ENCODE assay signal across 21 cellular contexts in genomic region chr7:39937366-39938153, GRCh38. TPM values are rescaled to one million over a fixed set of nuclear protein-coding genes. Genes with fewer than 3 reads are reported as not detected.
DNase-seq lines count a peak whose midpoint lies in the region; ATAC-seq, FAIRE-seq and TF ChIP-seq lines count a peak whose summit lies in the region.
"Had no signal": no experiment of that assay in that cellular context is flagged by ENCODE, and none has a peak within 500 bp of the region (broad histone marks: within the 10 kb centered on the region; RNA-seq: fewer than 3 reads in every experiment).

No MANE protein-coding gene starts in this region.

- H3K4me1 ChIP-seq in breast epithelium (no peaks in the 10 kb centered on the region), keratinocyte (ENCODE audit: control insufficient read depth, extremely low read depth, insufficient read depth, low read length) (peaks cover 9% of the 10 kb centered on the region)
- H3K4me1 ChIP-seq: A549, Caco-2 had no signal

- H3K27ac Mint-ChIP-seq in MCF 10A (ENCODE audit: low read depth, unreplicated experiment): no peak overlapping the region
- H3K27ac Mint-ChIP-seq: CD4-positive, alpha-beta T cell had no signal

- TF ChIP-seq CTCF in MCF 10A (IDR thresholded peaks at IDR 0.05; ENCODE audit: unreplicated experiment) (no peak), breast epithelium (IDR thresholded peaks at IDR 0.05) (no peak), epithelial cell of esophagus (IDR thresholded peaks at IDR 0.05; ENCODE audit: insufficient read depth, low read depth, low read length, missing control alignments) (no peak), keratinocyte (optimal IDR thresholded peaks at IDR 0.05 in 1 of 3, IDR thresholded peaks at IDR 0.05 in 1 of 3, conservative IDR thresholded peaks at IDR 0.05 in 1 of 3; ENCODE audit: extremely low read depth in 1 of 3, insufficient read depth in 2 of 3, low read length in 3 of 3) (no peak), GM10248 (IDR thresholded peaks at IDR 0.05; ENCODE audit: control extremely low read depth, extremely low read depth, low read depth, missing control alignments) (no peak)

- H3K9me3 ChIP-seq in breast epithelium (no peaks in the 10 kb centered on the region), keratinocyte (ENCODE audit: control insufficient read depth, low read depth, low read length) (no peaks in the 10 kb centered on the region), MG63 (no peaks in the 10 kb centered on the region)
- H3K9me3 ChIP-seq: A549, Caco-2 had no signal

- peaks cover 8% of the 10 kb centered on the region for H3K4me1 Mint-ChIP-seq in MCF 10A (ENCODE audit: insufficient read depth, unreplicated experiment)

- H3K4me2 ChIP-seq in keratinocyte (ENCODE audit: control insufficient read depth, extremely low read depth, insufficient read depth, low read depth, low read length): peak overlapping the region; percentile 72
- H3K4me2 ChIP-seq: A549, KMS-11 had no signal

- ATAC-seq in HG02938 (IDR thresholded peaks at IDR 0.05; ENCODE audit: unreplicated experiment): no peak
- ATAC-seq: A549, HCT116 had no signal

- no peaks in the 10 kb centered on the region for H3K9me3 Mint-ChIP-seq in MCF 10A (ENCODE audit: unreplicated experiment)
- H3K9me3 Mint-ChIP-seq: CD4-positive, alpha-beta T cell had no signal

- H3K79me2 ChIP-seq in keratinocyte (ENCODE audit: control insufficient read depth, insufficient read depth, low read length): no peaks in the 10 kb centered on the region

- peak; percentile 88 for FAIRE-seq in keratinocyte (lab: Jason Lieb, UNC)
- FAIRE-seq: A549, D721Med had no signal

- H2AFZ ChIP-seq in keratinocyte (ENCODE audit: control insufficient read depth, low read length): no peak overlapping the region

- no peak overlapping the region for H3K4me3 ChIP-seq in breast epithelium
- no peak overlapping the region for H3K4me3 ChIP-seq in epithelial cell of esophagus (ENCODE audit: low read length)
- H3K4me3 ChIP-seq in keratinocyte (ENCODE audit: control insufficient read depth in 2 of 3, extremely low read depth in 1 of 3, insufficient read depth in 2 of 3, low read depth in 1 of 3, low read length in 3 of 3): no peak overlapping the region
- no peak overlapping the region for H3K4me3 ChIP-seq in MG63
- H3K4me3 ChIP-seq: A549 had no signal

- H3K36me3 Mint-ChIP-seq in MCF 10A (ENCODE audit: insufficient read depth, unreplicated experiment): peaks cover 11% of the 10 kb centered on the region

- H3K27ac ChIP-seq in breast epithelium (no peak overlapping the region), keratinocyte (ENCODE audit: control insufficient read depth, insufficient read depth, low read length) (peak overlapping the region; percentile 34)
- H3K27ac ChIP-seq: 22Rv1, A549, C4-2B, KMS-11 had no signal

- no peaks in the 10 kb centered on the region for H4K20me1 ChIP-seq in keratinocyte (ENCODE audit: control insufficient read depth, extremely low read depth, insufficient read depth, low read length)

- H3K4me3 Mint-ChIP-seq in MCF 10A (ENCODE audit: unreplicated experiment): no peak overlapping the region
- H3K4me3 Mint-ChIP-seq: CD4-positive, alpha-beta T cell had no signal

- POLR2A ChIA-PET in MCF 10A (lab: Yijun Ruan, JAX): interaction anchor here (0.7 to 4.0 kb wide), 4 partner anchors 12 to 1079 kb away, joined by 3 to 40 read pairs (median 4); partner anchors contain the start of gene CDK13
- POLR2A ChIA-PET in GM10248 (lab: Yijun Ruan, JAX): no interaction called here

- dilution Hi-C loops in keratinocyte (cut with MboI; ENCODE audit: extremely low pct_ligation_motif_present, low sequenced_read_pairs): no loop called here

- no peaks in the 10 kb centered on the region for H3K27me3 Mint-ChIP-seq in MCF 10A (ENCODE audit: insufficient read depth, unreplicated experiment)

- H3K27me3 ChIP-seq in breast epithelium: no peaks in the 10 kb centered on the region
- H3K27me3 ChIP-seq in keratinocyte (ENCODE audit: control insufficient read depth, extremely low read depth, insufficient read depth, low read length): no peaks in the 10 kb centered on the region
- no peaks in the 10 kb centered on the region for H3K27me3 ChIP-seq in MG63

- TF ChIP-seq POLR2A in breast epithelium (IDR thresholded peaks at IDR 0.05): no peak

- no peaks in the 10 kb centered on the region for H3K36me3 ChIP-seq in breast epithelium
- no peaks in the 10 kb centered on the region for H3K36me3 ChIP-seq in keratinocyte (ENCODE audit: control insufficient read depth in 2 of 2, extremely low read depth in 1 of 2, insufficient read depth in 2 of 2, low read length in 2 of 2)
- H3K36me3 ChIP-seq in MG63: no peaks in the 10 kb centered on the region

- no peaks in the 10 kb centered on the region for H3K9me1 ChIP-seq in keratinocyte (ENCODE audit: control insufficient read depth, extremely low read depth, insufficient read depth, low read length)

- DNase-seq in MCF 10A (ENCODE audit: unreplicated experiment): peak; percentile 63
- DNase-seq in breast epithelium (ENCODE audit: low spot score in 2 of 2): no peak
- DNase-seq in epithelial cell of esophagus (ENCODE audit: low read depth): peak; percentile 90
- DNase-seq in keratinocyte (ENCODE audit: low read depth, low spot score): peak; percentile 42
- DNase-seq in GM10248 (ENCODE audit: extremely low spot score): no peak
- no peak for DNase-seq in MG63
- DNase-seq: AML-193; Caco-2; CD4-positive, alpha-beta T cell; DMS153; DMS79; GDM1; GOT3; H7 had no signal

- intact Hi-C loops in MCF 10A (cut with micrococcal nuclease) (no loop called here), breast epithelium (cut with DNase I; ENCODE audit: low total_unique reads) (no loop called here)

- CTCF ChIA-PET in MCF 10A (lab: Yijun Ruan, JAX): interaction anchor here (0.6 to 2.0 kb wide), 9 partner anchors 12 to 1769 kb away, joined by 3 to 11 read pairs (median 5); partner anchors contain the start of gene CDK13
- CTCF ChIA-PET in GM10248 (lab: Yijun Ruan, JAX): interaction anchor here (0.6 to 1.5 kb wide), 2 partner anchors 39 to 1924 kb away, joined by 3 to 4 read pairs; no protein-coding TSS in a partner anchor

- no TSS peak for BruUV-seq in MCF 10A (replicated peaks; lab: Mats Ljungman, UMichigan)

- no peak overlapping the region for H3K9ac ChIP-seq in keratinocyte (ENCODE audit: control insufficient read depth, extremely low read depth, insufficient read depth, low read length)
- H3K9ac ChIP-seq: KMS-11 had no signal

RNA-seq across cellular contexts. Expression of gene CDK13, which starts 12.5 kb away (rescaled TPM):
- total RNA-seq in MCF 10A (2022) (50.2 and 54.8 TPM in 2 replicates), breast epithelium (100 to 1,000 TPM in 1 of 3 donors, 10 to 100 TPM in 2; 70.9 to 128 (median 95.4) TPM)
- polyA plus RNA-seq in keratinocyte: 22.0 to 30.7 TPM (median 25.4 TPM) in 3 replicates
- 28.9 TPM for polyA plus RNA-seq in keratinocyte (2011; ENCODE audit: low read depth)
- polyA plus RNA-seq in keratinocyte (2011; cell fraction: cytosol; rRNA removed): 11.7 and 23.7 TPM in 2 replicates
- polyA plus RNA-seq in keratinocyte (2011; cell fraction: nucleus; rRNA removed): 49.2 and 52.8 TPM in 2 replicates
- 20.8 and 23.7 TPM in 2 replicates for polyA plus RNA-seq in keratinocyte (2012; ENCODE audit: low replicate concordance)
- 27.6 to 74.1 TPM (median 50.2 TPM) in 3 replicates for polyA minus RNA-seq in keratinocyte
- polyA minus RNA-seq in keratinocyte (2011; cell fraction: cytosol; rRNA and poly(A)+ RNA removed): 19.4 TPM
- polyA minus RNA-seq in keratinocyte (2011; cell fraction: nucleus; rRNA and poly(A)+ RNA removed): 42.1 and 77.6 TPM in 2 replicates
- 24.1 and 44.5 TPM in 2 replicates for total RNA-seq in MG63 (2014; rRNA removed; shearing (Covaris generic); ENCODE audit: low replicate concordance)

Comparison
In these comparisons a context has a peak if more than half of its experiments do, and no peak if none do; other contexts are left out.
1. DNase-seq: peak in MCF 10A (single experiment), epithelial cell of esophagus (single experiment) and keratinocyte (single experiment); none in breast epithelium (0 of 2), GM10248 (single experiment) and MG63 (single experiment).